ENCODE assay signal across 8 cellular contexts in genomic region chr5:50440651-50441478, GRCh38. TPM values are rescaled to one million over a fixed set of nuclear protein-coding genes. Genes with fewer than 3 reads are reported as not detected.
DNase-seq lines count a peak whose midpoint lies in the region; ATAC-seq lines count a peak whose summit lies in the region.

A gene with protein sequence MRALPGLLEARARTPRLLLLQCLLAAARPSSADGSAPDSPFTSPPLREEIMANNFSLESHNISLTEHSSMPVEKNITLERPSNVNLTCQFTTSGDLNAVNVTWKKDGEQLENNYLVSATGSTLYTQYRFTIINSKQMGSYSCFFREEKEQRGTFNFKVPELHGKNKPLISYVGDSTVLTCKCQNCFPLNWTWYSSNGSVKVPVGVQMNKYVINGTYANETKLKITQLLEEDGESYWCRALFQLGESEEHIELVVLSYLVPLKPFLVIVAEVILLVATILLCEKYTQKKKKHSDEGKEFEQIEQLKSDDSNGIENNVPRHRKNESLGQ (minus strand): TSS chr5:50441288. CDS start chr5:50441151, 137 bp downstream.

- DNase-seq in G401 (ENCODE audit: low spot score) (peak; percentile 19), LHCN-M2 (ENCODE audit: low read depth) (peak; percentile 66), astrocyte of the hippocampus (ENCODE audit: low read depth, low spot score) (peak; percentile 43), iris pigment epithelial cell (ENCODE audit: low read depth) (peak; percentile 1), NCI-H1048 (lab: John Stamatoyannopoulos, UW) (no peak)
- DNase-seq in T-helper 2 cell treated with Interferon-gamma antibody and Interleukin-4, amounts not matched to agents 5 μg/mL and 100 μg/mL, for 36 hours (ENCODE audit: low spot score): peak; percentile 84
- DNase-seq in stimulated activated CD4-positive, alpha-beta T cell treated with anti-CD3 and anti-CD28 coated beads, Interleukin-15, amount 100 ng/mL, for 24 hours: peak; percentile 88

- ATAC-seq in GM21723 (IDR thresholded peaks at IDR 0.05; ENCODE audit: unreplicated experiment): peak; percentile 67

- H3K36me3 Mint-ChIP-seq in T-helper 2 cell treated with Interferon-gamma antibody and Interleukin-4, amounts not matched to agents 5 μg/mL and 100 μg/mL, for 36 hours (ENCODE audit: low read depth): peaks cover 19% of the 10 kb centered on the region

- H3K9me3 Mint-ChIP-seq in T-helper 2 cell treated with Interferon-gamma antibody and Interleukin-4, amounts not matched to agents 5 μg/mL and 100 μg/mL, for 36 hours: no peaks in the 10 kb centered on the region

- in situ Hi-C loops in G401 (cut with HindIII; ENCODE audit: low sequenced_read_pairs): no loop called here

- peak within 1 kb of the TSS; percentile 95 for H3K4me3 Mint-ChIP-seq in T-helper 2 cell treated with Interferon-gamma antibody and Interleukin-4, amounts not matched to agents 5 μg/mL and 100 μg/mL, for 36 hours

- peaks cover 59% of the 10 kb centered on the region for H3K4me1 Mint-ChIP-seq in T-helper 2 cell treated with Interferon-gamma antibody and Interleukin-4, amounts not matched to agents 5 μg/mL and 100 μg/mL, for 36 hours (ENCODE audit: low read depth)

- H3K27me3 Mint-ChIP-seq in T-helper 2 cell treated with Interferon-gamma antibody and Interleukin-4, amounts not matched to agents 5 μg/mL and 100 μg/mL, for 36 hours (ENCODE audit: low read depth): no peaks in the 10 kb centered on the region

- peak within 1 kb of the TSS; percentile 95 for H3K27ac Mint-ChIP-seq in T-helper 2 cell treated with Interferon-gamma antibody and Interleukin-4, amounts not matched to agents 5 μg/mL and 100 μg/mL, for 36 hours

RNA-seq across cellular contexts. Expression of the gene that starts here (rescaled TPM):
- total RNA-seq in G401 (2014; rRNA removed; shearing (Covaris generic)): 12.7 and 13.3 TPM in 2 replicates
- 48.6 and 56.6 TPM in 2 replicates for total RNA-seq in LHCN-M2 (2014; rRNA removed)
- 10.7 TPM for polyA plus RNA-seq in LHCN-M2 (2012)
